8 cellular contexts compared by ENCODE assay signal in the genomic region with DNA sequence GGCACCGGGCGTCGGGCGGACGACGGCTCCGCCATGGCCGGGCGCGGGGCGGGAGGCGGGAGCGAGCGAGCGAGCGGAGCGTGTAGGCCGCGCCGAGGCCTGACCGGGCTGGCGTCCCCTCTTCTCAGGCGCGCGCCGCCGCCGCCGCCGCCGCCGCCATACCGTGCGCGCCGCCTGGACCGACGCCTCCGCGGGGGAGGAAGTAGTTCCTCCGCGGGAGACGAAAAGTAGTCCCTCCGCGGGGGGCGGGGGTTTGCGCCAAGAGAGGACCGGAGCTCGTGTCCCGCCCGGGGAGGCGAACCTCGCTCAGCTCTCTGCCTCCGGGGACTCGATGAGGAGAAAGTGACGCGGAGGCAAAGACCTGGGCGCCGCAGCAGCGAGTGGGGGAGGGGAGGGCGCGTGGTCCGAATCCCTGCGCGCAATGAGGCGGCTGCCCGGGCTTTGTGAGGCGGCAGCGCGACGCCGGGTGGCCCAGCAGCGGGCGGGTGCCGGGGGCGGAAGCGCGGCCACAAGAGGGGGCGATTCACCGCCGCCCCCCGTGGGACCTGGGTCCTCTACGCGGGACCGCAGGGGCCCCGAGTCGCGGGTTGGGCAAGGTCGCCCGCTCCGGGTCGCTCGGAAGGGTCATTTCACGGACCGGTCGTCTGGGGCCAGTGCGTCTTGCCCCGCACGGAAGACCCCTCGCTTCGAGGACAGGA. TPM values are rescaled to one million over a fixed set of nuclear protein-coding genes. Genes with fewer than 3 reads are reported as not detected.
A peak's percentile ranks its signal among the peaks of the same experiment; 100 is the strongest.
DNase-seq lines count a peak whose midpoint lies in the region; ATAC-seq and TF ChIP-seq lines count a peak whose summit lies in the region.

Gene BRWD1 (minus strand): TSS at position 176 of the 698 bp plus-strand sequence. CDS start 141 bp downstream, at position 35.

- H3K4me1 ChIP-seq in endocrine pancreas (ENCODE audit: control insufficient read depth, insufficient read depth, low read length) (no peaks in the 10 kb centered on the region), mesodermal cell (ENCODE audit: control insufficient read depth, insufficient read depth, low read length, poor library complexity, severe bottlenecking) (peaks cover 8% of the 10 kb centered on the region)

- H3K27me3 Mint-ChIP-seq in CD14-positive monocyte (ENCODE audit: low read depth in 3 of 3) = peaks cover 0 to 2% (median 0%) of the 10 kb centered on the region in 3 donors

- peak within 1 kb of the TSS; percentile 94 to 97 for H3K4me3 Mint-ChIP-seq in CD14-positive monocyte

- H3K4me1 Mint-ChIP-seq in CD14-positive monocyte = peaks cover 34% of the 10 kb centered on the region

- peak within 1 kb of the TSS; percentile 98 for H3K27ac ChIP-seq in mesodermal cell (ENCODE audit: low read depth, low read length, severe bottlenecking)

- no peaks in the 10 kb centered on the region for H3K9me3 ChIP-seq in endocrine pancreas (ENCODE audit: control insufficient read depth, low read length)
- no peaks in the 10 kb centered on the region for H3K9me3 ChIP-seq in mesodermal cell (ENCODE audit: control insufficient read depth, low read length)

- peak; percentile 75 for DNase-seq in CD14-positive monocyte (ENCODE audit: low spot score)
- DNase-seq in NOMO-1 (lab: John Stamatoyannopoulos, UW; ENCODE audit: unreplicated experiment in 2 of 2) = peak; percentile 59 to 78
- DNase-seq in activated CD8-positive, alpha-beta memory T cell treated with anti-CD3 and anti-CD28 coated beads for 48 hours (ENCODE audit: low read depth in 2 of 3, low spot score in 2 of 3) = peak; percentile 57 to 69 (median 61)
- DNase-seq in stimulated activated CD8-positive, alpha-beta memory T cell treated with anti-CD3 and anti-CD28 coated beads, Interleukin-15, amount 100 ng/mL, for 4 hours (ENCODE audit: low read depth in 2 of 2) = peak; percentile 47 to 67

- no peaks in the 10 kb centered on the region for H3K9me3 Mint-ChIP-seq in CD14-positive monocyte

- no peaks in the 10 kb centered on the region for H3K27me3 ChIP-seq in endocrine pancreas (ENCODE audit: control insufficient read depth, insufficient read depth, low read length)

- 0 to 1% methylated on average over 66 to 89 of the region's 101 CpGs for WGBS in mesodermal cell (ENCODE audit: insufficient coverage in 2 of 2), 2 experiments

- peak; percentile 38 for TF ChIP-seq CTCF in CD14-positive monocyte (IDR thresholded peaks at IDR 0.05)

- H3K36me3 Mint-ChIP-seq in CD14-positive monocyte = peaks cover 6 to 29% of the 10 kb centered on the region in 2 donors

- H3K27ac Mint-ChIP-seq in CD14-positive monocyte = peak within 1 kb of the TSS; percentile 92 to 98 (median 98)

- H3K4me3 ChIP-seq in endocrine pancreas (ENCODE audit: control insufficient read depth, insufficient read depth, low read length) = peak within 1 kb of the TSS; percentile 69
- peak within 1 kb of the TSS; percentile 78 for H3K4me3 ChIP-seq in mesodermal cell (ENCODE audit: extremely low read depth, insufficient read depth, low read length, poor library complexity, severe bottlenecking)

- no peaks in the 10 kb centered on the region for H3K36me3 ChIP-seq in endocrine pancreas (ENCODE audit: control insufficient read depth, insufficient read depth, low read length)
- peaks cover 27% of the 10 kb centered on the region for H3K36me3 ChIP-seq in mesodermal cell (ENCODE audit: control insufficient read depth, insufficient read depth, low read length)

- peak within 1 kb of the TSS; percentile 74 for H3K9ac ChIP-seq in endocrine pancreas (ENCODE audit: control insufficient read depth, insufficient read depth, low read length)

- intact Hi-C loops in CD14-positive monocyte (cut with micrococcal nuclease) = loop anchor here (2.0 to 10.0 kb wide), 5 partner anchors 34 to 134 kb away; partner anchors contain the start of genes HMGN1 (in 2 of the 2) and LCA5L (in 2 of the 2)

- ATAC-seq in GM19328 (IDR thresholded peaks at IDR 0.05; ENCODE audit: unreplicated experiment) (peak; percentile 44), HG03565 (IDR thresholded peaks at IDR 0.05; ENCODE audit: unreplicated experiment) (peak; percentile 31)

RNA-seq across cellular contexts. Expression of gene BRWD1, which starts in this region (rescaled TPM):
- polyA plus RNA-seq in CD14-positive monocyte = 10 to 100 TPM; 12.7 to 16.8 TPM
- 22.8 TPM for polyA plus RNA-seq in mesodermal cell (2013, experiment 1 of 2)
- 22.2 TPM for polyA plus RNA-seq in mesodermal cell (2013, experiment 2 of 2)

Comparison
In these comparisons a context has a peak if more than half of its experiments do, and no peak if none do; other contexts are left out.
1. Peak in every context shown above with its lines: DNase-seq, ATAC-seq, H3K4me3 ChIP-seq and H3K27ac ChIP-seq.